Comparison of ENCODE assay signal across 14 cellular contexts in genomic region chr10:75955953-75956352, GRCh38.
DNase-seq lines count a peak whose midpoint lies in the region; ATAC-seq and TF ChIP-seq lines count a peak whose summit lies in the region.
"Had no signal": no experiment of that assay in that cellular context is flagged by ENCODE, and none has a peak within 500 bp of the region (broad histone marks: within the 10 kb centered on the region; RNA-seq: fewer than 3 reads in every experiment).

No MANE protein-coding gene starts in this region.

- H3K4me1 Mint-ChIP-seq in dendritic cell treated with granulocyte-macrophage colony-stimulating factor and Interleukin-4, amounts not matched to agents 40 ng/mL and 50 ng/mL, for 4 days (ENCODE audit: low read depth): peaks cover 61% of the 10 kb centered on the region
- H3K4me1 Mint-ChIP-seq: IgD-negative memory B cell had no signal

- TF ChIP-seq POLR2A in NB4 (IDR thresholded peaks at IDR 0.05; ENCODE audit: extremely low read depth, insufficient read length): no peak

- H3K36me3 Mint-ChIP-seq in dendritic cell treated with granulocyte-macrophage colony-stimulating factor and Interleukin-4, amounts not matched to agents 40 ng/mL and 50 ng/mL, for 4 days (ENCODE audit: low read depth): no peaks in the 10 kb centered on the region
- H3K36me3 Mint-ChIP-seq: IgD-negative memory B cell had no signal

- no peaks in the 10 kb centered on the region for H3K9me3 Mint-ChIP-seq in dendritic cell treated with granulocyte-macrophage colony-stimulating factor and Interleukin-4, amounts not matched to agents 40 ng/mL and 50 ng/mL, for 4 days

- DNase-seq in HL-60 (ENCODE audit: low read depth in 1 of 2, low spot score in 1 of 2): no peak
- DNase-seq in NB4 (ENCODE audit: low read depth): peak; percentile 21
- DNase-seq in pons (ENCODE audit: low spot score): peak; percentile 10
- DNase-seq in NCI-H1417 (lab: John Stamatoyannopoulos, UW): no peak
- DNase-seq in NCI-H1092 (lab: John Stamatoyannopoulos, UW): no peak
- DNase-seq: NCI-H1105 treated with DMSO at 0.1 percent for 48 hours, NCI-H187 treated with DMSO at 0.1 percent for 48 hours, NCI-H2171, NCI-H446 treated with DMSO at 0.1 percent for 48 hours, NCI-H774 had no signal

- peak overlapping the region; percentile 23 for H3K4me3 Mint-ChIP-seq in dendritic cell treated with granulocyte-macrophage colony-stimulating factor and Interleukin-4, amounts not matched to agents 40 ng/mL and 50 ng/mL, for 4 days

- intact Hi-C loops in dendritic cell treated with granulocyte-macrophage colony-stimulating factor and Interleukin-4, amounts not matched to agents 40 ng/mL and 50 ng/mL, for 4 days (cut with micrococcal nuclease): no loop called here

- ATAC-seq in GM21737 (IDR thresholded peaks at IDR 0.05; ENCODE audit: unreplicated experiment): no peak

- H3K27me3 ChIP-seq in HL-60 (ENCODE audit: insufficient read depth, poor library complexity, severe bottlenecking): no peaks in the 10 kb centered on the region
- H3K27me3 ChIP-seq: BE2C had no signal

- H3K27me3 Mint-ChIP-seq in dendritic cell treated with granulocyte-macrophage colony-stimulating factor and Interleukin-4, amounts not matched to agents 40 ng/mL and 50 ng/mL, for 4 days: no peaks in the 10 kb centered on the region

- TF ChIP-seq CTCF in HL-60 (IDR thresholded peaks at IDR 0.05; ENCODE audit: insufficient read depth, low read length): no peak
- TF ChIP-seq CTCF in NB4 (IDR thresholded peaks at IDR 0.05; ENCODE audit: low read depth, low read length): no peak

- H3K4me3 ChIP-seq in HL-60 (replicated peaks; ENCODE audit: insufficient read depth, low read length) (no peak overlapping the region), NB4 (ENCODE audit: low read depth, low read length) (no peak overlapping the region)

- peak overlapping the region; percentile 95 for H3K27ac Mint-ChIP-seq in dendritic cell treated with granulocyte-macrophage colony-stimulating factor and Interleukin-4, amounts not matched to agents 40 ng/mL and 50 ng/mL, for 4 days
- H3K27ac Mint-ChIP-seq: IgD-negative memory B cell had no signal

- H3K27ac ChIP-seq in HL-60 (replicated peaks): peak overlapping the region; percentile 42

Comparison
In these comparisons a context has a peak if more than half of its experiments do, and no peak if none do; other contexts are left out.
1. DNase-seq: peak in NB4 (single experiment) and pons (single experiment); none in HL-60 (0 of 2), NCI-H1417 (0 of 3) and NCI-H1092 (single experiment).